ENCODE assay signal across 8 cellular contexts in the genomic region with DNA sequence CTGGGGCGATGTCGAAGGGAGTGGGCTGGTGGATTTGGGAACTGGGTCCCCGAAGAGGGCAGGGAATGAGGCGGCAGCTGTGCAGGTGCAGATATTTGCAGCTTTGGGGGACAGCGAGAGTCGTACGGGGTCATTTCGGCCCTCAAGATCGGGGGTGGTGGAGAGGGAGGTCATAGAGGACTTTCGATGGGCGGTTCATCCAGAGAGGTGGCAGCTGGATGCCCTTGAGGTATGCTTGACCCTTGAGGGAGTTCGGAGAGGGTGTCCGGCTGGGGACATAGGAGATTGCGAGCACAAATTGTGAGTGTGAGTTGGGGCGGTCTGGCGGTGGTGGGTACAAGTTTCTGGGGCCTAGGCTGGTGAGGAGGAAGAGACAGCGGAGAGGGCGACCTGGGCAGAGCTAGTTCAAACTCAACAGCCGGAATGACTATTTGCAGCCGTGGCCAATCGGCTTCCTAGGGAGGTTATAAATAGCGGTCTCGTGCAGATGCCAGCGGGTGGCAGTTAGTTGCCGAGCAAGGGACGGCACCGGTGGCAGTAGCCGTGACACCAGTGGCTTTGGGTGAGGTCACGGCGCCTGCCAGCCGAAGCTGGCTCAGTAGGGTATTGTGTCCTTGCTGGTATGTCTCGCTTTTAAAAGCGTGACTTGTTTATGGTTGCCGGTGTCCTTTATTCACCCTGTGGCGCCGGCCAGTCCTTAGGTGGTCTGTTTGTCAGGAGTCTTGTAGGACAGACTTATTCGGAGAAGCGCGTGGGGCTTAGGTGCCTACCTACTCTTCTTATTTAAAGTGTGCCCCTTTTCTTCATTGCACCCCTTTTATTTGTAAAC. TPM values are rescaled to one million over a fixed set of nuclear protein-coding genes. Genes with fewer than 3 reads are reported as not detected.
DNase-seq lines count a peak whose midpoint lies in the region; ATAC-seq lines count a peak whose summit lies in the region.

No MANE protein-coding gene starts in this region.

- H3K27ac Mint-ChIP-seq in naive thymus-derived CD8-positive, alpha-beta T cell, result peak overlapping the region; percentile 91 to 98 (median 94)

- POLR2A ChIA-PET in naive thymus-derived CD8-positive, alpha-beta T cell (lab: Charles Lee), result interaction anchor here (0.5 to 4.3 kb wide), 22 partner anchors 27 to 1700 kb away, joined by 3 to 66 read pairs (median 4); a partner anchor contains a TSS

- H3K36me3 Mint-ChIP-seq in naive thymus-derived CD8-positive, alpha-beta T cell, result peaks cover 0 to 22% (median 11%) of the 10 kb centered on the region in 3 donors

- H3K9me3 Mint-ChIP-seq in naive thymus-derived CD8-positive, alpha-beta T cell, result no peaks in the 10 kb centered on the region

- H3K4me3 Mint-ChIP-seq in naive thymus-derived CD8-positive, alpha-beta T cell, result peak overlapping the region; percentile 91 to 100 (median 94)

- peak; percentile 27 for DNase-seq in CMK (ENCODE audit: low read depth)
- DNase-seq in HT1080 (ENCODE audit: low read depth), result peak; percentile 4
- DNase-seq in OCI-M1 (lab: John Stamatoyannopoulos, UW), result peak; percentile 75
- DNase-seq in activated T-cell treated with anti-CD3 and anti-CD28 coated beads, Interleukin-2, amount 50 U/mL, for 48 hours, result peak; percentile 76 to 82
- peak; percentile 44 for DNase-seq in fibroblast of gingiva (ENCODE audit: low read depth)
- peak; percentile 44 to 85 (median 63) for DNase-seq in naive thymus-derived CD8-positive, alpha-beta T cell
- peak; percentile 72 for DNase-seq in stimulated activated naive CD4-positive, alpha-beta T cell treated with Interleukin-2 at 50 U/mL for 16 hours (lab: John Stamatoyannopoulos, UW)

- no peaks in the 10 kb centered on the region for H3K27me3 Mint-ChIP-seq in naive thymus-derived CD8-positive, alpha-beta T cell

- ATAC-seq in GM19468 (IDR thresholded peaks at IDR 0.05; ENCODE audit: extremely low read depth, unreplicated experiment), result peak; percentile 57
- peak; percentile 72 to 73 for ATAC-seq in naive thymus-derived CD8-positive, alpha-beta T cell

- H3K4me1 Mint-ChIP-seq in naive thymus-derived CD8-positive, alpha-beta T cell, result peaks cover 33 to 71% (median 59%) of the 10 kb centered on the region in 4 donors

RNA-seq across cellular contexts. Expression of a gene that starts 0.8 kb away (rescaled TPM):
- total RNA-seq in HT1080 (2014; rRNA removed; shearing (Covaris generic)), result 22.0 and 22.5 TPM in 2 replicates
- polyA plus RNA-seq in HT1080 (2015; cell fraction: cytosol; rRNA removed), result 11.2 and 17.9 TPM in 2 replicates
- polyA plus RNA-seq in HT1080 (2015; cell fraction: nucleus; rRNA removed), result 38.3 and 41.1 TPM in 2 replicates
- total RNA-seq in naive thymus-derived CD8-positive, alpha-beta T cell, result 10 to 100 TPM; 63.4 to 63.6 TPM
- 10 to 100 TPM; 38.8 to 52.7 (median 49.5) TPM for polyA plus RNA-seq in naive thymus-derived CD8-positive, alpha-beta T cell

RNA-seq across cellular contexts. Expression of a gene that starts 46.9 kb away (rescaled TPM):
- total RNA-seq in HT1080 (2014; rRNA removed; shearing (Covaris generic)), result 116 and 121 TPM in 2 replicates
- 93.6 and 97.2 TPM in 2 replicates for polyA plus RNA-seq in HT1080 (2015; cell fraction: cytosol; rRNA removed)
- polyA plus RNA-seq in HT1080 (2015; cell fraction: nucleus; rRNA removed), result 50.6 and 58.0 TPM in 2 replicates
- 10 to 100 TPM; 36.2 to 37.7 TPM for total RNA-seq in naive thymus-derived CD8-positive, alpha-beta T cell
- 10 to 100 TPM; 31.3 to 45.7 (median 32.5) TPM for polyA plus RNA-seq in naive thymus-derived CD8-positive, alpha-beta T cell

Comparison
In these comparisons a context has a peak if more than half of its experiments do, and no peak if none do; other contexts are left out.
1. Peak in every context shown above with its lines: DNase-seq and ATAC-seq.
2. DNase-seq: peak in every context shown above with its lines; median percentile 79 in activated T-cell treated with anti-CD3 and anti-CD28 coated beads, Interleukin-2, amount 50 U/mL, for 48 hours; 75 in OCI-M1; 72 in stimulated activated naive CD4-positive, alpha-beta T cell treated with Interleukin-2 at 50 U/mL for 16 hours; 63 in naive thymus-derived CD8-positive, alpha-beta T cell; 44 in fibroblast of gingiva; 27 in CMK; 4 in HT1080.